28 cellular contexts compared by ENCODE assay signal in genomic region chr3:138549578-138549977, GRCh38.
"Had no signal": no experiment of that assay in that cellular context is flagged by ENCODE, and none has a peak within 500 bp of the region (broad histone marks: within the 10 kb centered on the region; RNA-seq: fewer than 3 reads in every experiment).

No MANE protein-coding gene starts in this region.

- H3K4me1 ChIP-seq: Peyer's patch had no signal

- H3K27ac ChIP-seq: Peyer's patch, WERI-Rb-1 had no signal

- H3K4me3 ChIP-seq: K562, Peyer's patch had no signal

- ATAC-seq: activated CD8-positive, alpha-beta memory T cell treated with anti-CD3 and anti-CD28 coated beads, Interleukin-2, amount 10 ng/mL, durations not matched to agents 7 days and 5 days; activated naive CD8-positive, alpha-beta T cell treated with anti-CD3 and anti-CD28 coated beads, Interleukin-2, amount 50 U/mL, for 24 hours; K562; PC-3 had no signal

- H3K27me3 ChIP-seq: Peyer's patch had no signal

- DNase-seq: activated CD4-positive, alpha-beta memory T cell treated with anti-CD3 and anti-CD28 coated beads, Interleukin-2, amount 10 ng/mL, durations not matched to agents 7 days and 5 days; activated CD4-positive, alpha-beta T cell treated with anti-CD3 and anti-CD28 coated beads for 1 hour; activated CD4-positive, alpha-beta T cell treated with anti-CD3 and anti-CD28 coated beads for 48 hours; activated CD4-positive, CD25-positive, alpha-beta regulatory T cell; activated CD8-positive, alpha-beta memory T cell treated with anti-CD3 and anti-CD28 coated beads for 24 hours; activated CD8-positive, alpha-beta memory T cell treated with anti-CD3 and anti-CD28 coated beads, Interleukin-2, amount 10 ng/mL, durations not matched to agents 7 days and 5 days; activated CD8-positive, alpha-beta memory T cell treated with anti-CD3 and anti-CD28 coated beads, Interleukin-2, amount 50 U/mL, for 48 hours; activated effector memory CD4-positive, alpha-beta T cell treated with Interleukin-2 at 50 U/mL for 16 hours; activated naive CD4-positive, alpha-beta T cell treated with anti-CD3 and anti-CD28 coated beads, Interleukin-2, amount 10 ng/mL, durations not matched to agents 7 days and 5 days; activated naive CD8-positive, alpha-beta T cell treated with anti-CD3 and anti-CD28 coated beads, Interleukin-2, amount 50 U/mL, for 24 hours; activated T-cell treated with anti-CD3 and anti-CD28 coated beads, Interleukin-2, amount 50 U/mL, for 48 hours; anterior cingulate cortex; central memory CD4-positive, alpha-beta T cell; NCI-H1092 treated with DMSO at 0.1 percent for 48 hours; NCI-H1417 treated with DMSO at 0.1 percent for 48 hours; NCI-H1694; NCI-H1930; NCI-H2081 treated with DMSO at 0.1 percent for 48 hours; NCI-H226; NCI-H446 treated with DMSO at 0.1 percent for 48 hours; NCI-H524; PC-3; Peyer's patch; RPMI8226; SW 1271; T1000; WERI-Rb-1 had no signal
